In genomic region chr7:51611937-51612336, GRCh38 we compare ENCODE assay signal across 24 cellular contexts.
"Had no signal": no experiment of that assay in that cellular context is flagged by ENCODE, and none has a peak within 500 bp of the region (broad histone marks: within the 10 kb centered on the region; RNA-seq: fewer than 3 reads in every experiment).

No MANE protein-coding gene starts in this region.

- H3K27ac ChIP-seq: foreskin keratinocyte, left lung, pancreas, prostate gland, testis, transverse colon had no signal

- H3K4me3 ChIP-seq: left lung, pancreas, prostate gland, testis, transverse colon had no signal

- H3K36me3 Mint-ChIP-seq: activated CD8-positive, alpha-beta memory T cell treated with anti-CD3 and anti-CD28 coated beads, Interleukin-2, amount 10 ng/mL, durations not matched to agents 7 days and 5 days; activated naive CD4-positive, alpha-beta T cell treated with anti-CD3 and anti-CD28 coated beads, Interleukin-2, amount 50 U/mL, for 72 hours had no signal

- H3K4me1 Mint-ChIP-seq: activated CD8-positive, alpha-beta memory T cell treated with anti-CD3 and anti-CD28 coated beads, Interleukin-2, amount 10 ng/mL, durations not matched to agents 7 days and 5 days; nephron had no signal

- H3K4me3 Mint-ChIP-seq: activated CD8-positive, alpha-beta memory T cell treated with anti-CD3 and anti-CD28 coated beads, Interleukin-2, amount 10 ng/mL, durations not matched to agents 7 days and 5 days; activated CD8-positive, alpha-beta T cell treated with anti-CD3 and anti-CD28 coated beads, Interleukin-2, amount 10 ng/mL, durations not matched to agents 7 days and 5 days; dendritic cell treated with granulocyte-macrophage colony-stimulating factor and Interleukin-4, amounts not matched to agents 40 ng/mL and 50 ng/mL, for 4 days; endodermal cell; nephron had no signal

- DNase-seq: activated CD4-positive, alpha-beta T cell treated with anti-CD3 and anti-CD28 coated beads, Interleukin-2, amount 50 U/mL, for 1 hour; activated CD8-positive, alpha-beta memory T cell treated with anti-CD3 and anti-CD28 coated beads, Interleukin-2, amount 10 ng/mL, durations not matched to agents 7 days and 5 days; activated CD8-positive, alpha-beta T cell treated with anti-CD3 and anti-CD28 coated beads, Interleukin-2, amount 10 ng/mL, durations not matched to agents 7 days and 5 days; activated T-cell treated with anti-CD3 and anti-CD28 coated beads, Interleukin-2, amount 50 U/mL, for 48 hours; anterior cingulate cortex; central memory CD4-positive, alpha-beta T cell; endodermal cell; foreskin keratinocyte; left lung; nucleus accumbens; pancreas; retina; stimulated activated CD4-positive, alpha-beta T cell treated with anti-CD3 and anti-CD28 coated beads, Interleukin-4, amount 100 ng/mL, for 1 hour; stimulated activated naive CD8-positive, alpha-beta T cell treated with anti-CD3 and anti-CD28 coated beads, Interleukin-15, Interleukin-2, amounts not matched to agents 100 U/mL and 50 U/mL, for 24 hours; T-helper 2 cell; testis; transverse colon had no signal

- ATAC-seq: activated CD8-positive, alpha-beta memory T cell treated with anti-CD3 and anti-CD28 coated beads, Interleukin-2, amount 10 ng/mL, durations not matched to agents 7 days and 5 days; activated CD8-positive, alpha-beta T cell treated with anti-CD3 and anti-CD28 coated beads, Interleukin-2, amount 10 ng/mL, durations not matched to agents 7 days and 5 days; activated naive CD4-positive, alpha-beta T cell treated with anti-CD3 and anti-CD28 coated beads, Interleukin-2, amount 50 U/mL, for 72 hours; esophagus mucosa; foreskin keratinocyte; left lung; pancreas; stimulated activated naive CD8-positive, alpha-beta T cell treated with anti-CD3 and anti-CD28 coated beads, Interleukin-15, Interleukin-2, amounts not matched to agents 100 U/mL and 50 U/mL, for 24 hours had no signal

- H3K27ac Mint-ChIP-seq: activated CD8-positive, alpha-beta memory T cell treated with anti-CD3 and anti-CD28 coated beads, Interleukin-2, amount 10 ng/mL, durations not matched to agents 7 days and 5 days; activated CD8-positive, alpha-beta T cell treated with anti-CD3 and anti-CD28 coated beads, Interleukin-2, amount 10 ng/mL, durations not matched to agents 7 days and 5 days; activated naive CD4-positive, alpha-beta T cell treated with anti-CD3 and anti-CD28 coated beads, Interleukin-2, amount 50 U/mL, for 72 hours; activated T-helper 2 cell treated with anti-CD3 and anti-CD28 coated beads, Interferon-gamma antibody, Interleukin-2, Interleukin-4, amounts not matched to agents 10 μg/mL and 5 μg/mL and 100 μg/mL, durations not matched to agents 14 hours and 24 hours and 36 hours; dendritic cell treated with granulocyte-macrophage colony-stimulating factor and Interleukin-4, amounts not matched to agents 40 ng/mL and 50 ng/mL, for 4 days; endodermal cell; nephron had no signal

- H3K4me1 ChIP-seq: foreskin keratinocyte, left lung, pancreas, testis had no signal

- H3K27me3 Mint-ChIP-seq: activated CD8-positive, alpha-beta memory T cell treated with anti-CD3 and anti-CD28 coated beads, Interleukin-2, amount 10 ng/mL, durations not matched to agents 7 days and 5 days; dendritic cell treated with granulocyte-macrophage colony-stimulating factor and Interleukin-4, amounts not matched to agents 40 ng/mL and 50 ng/mL, for 4 days had no signal

- FAIRE-seq: islet of Langerhans, pancreas had no signal

- H3K9me3 Mint-ChIP-seq: endodermal cell had no signal

- H3K36me3 ChIP-seq: left lung, pancreas, prostate gland, transverse colon had no signal

- H3K9me3 ChIP-seq: left lung, pancreas, prostate gland, testis, transverse colon had no signal

- H3K27me3 ChIP-seq: foreskin keratinocyte, left lung, pancreas, testis, transverse colon had no signal
